23 cellular contexts compared by ENCODE assay signal in the genomic region with DNA sequence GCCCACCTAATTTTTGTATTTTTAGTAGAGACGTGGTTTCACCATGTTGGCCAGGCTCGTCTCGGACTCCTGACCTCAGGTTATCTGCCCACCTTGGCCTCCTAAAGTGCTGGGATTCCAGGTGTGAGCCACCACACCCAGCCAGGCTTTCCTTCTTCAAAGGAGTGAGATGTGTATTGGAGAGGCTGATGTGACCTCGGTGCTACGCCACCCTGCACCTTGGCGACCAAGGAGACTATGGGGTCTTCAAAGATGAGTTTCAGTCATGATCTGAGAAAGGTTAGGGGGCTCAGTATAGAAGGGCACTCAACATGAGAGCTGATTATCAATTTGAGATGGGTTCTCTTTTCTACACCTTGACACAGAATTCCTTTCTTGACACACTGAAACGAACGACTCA.
DNase-seq lines count a peak whose midpoint lies in the region; ATAC-seq and TF ChIP-seq lines count a peak whose summit lies in the region.
"Had no signal": no experiment of that assay in that cellular context is flagged by ENCODE, and none has a peak within 500 bp of the region (broad histone marks: within the 10 kb centered on the region; RNA-seq: fewer than 3 reads in every experiment).

No MANE protein-coding gene starts in this region.

- H3K9ac ChIP-seq in mesendoderm (ENCODE audit: low read length): no peak overlapping the region
- H3K9ac ChIP-seq: BLaER1 treated with 17β-estradiol and CSF1 and Interleukin-3, amounts not matched to agents 10 nM and 100 nM had no signal

- DNase-seq in heart right ventricle: no peak
- no peak for DNase-seq in Right ventricle myocardium inferior (ENCODE audit: missing footprints)
- DNase-seq in right cardiac atrium: no peak
- no peak for DNase-seq in cardiac septum (ENCODE audit: low spot score)
- DNase-seq in mesendoderm: peak; percentile 28
- DNase-seq in glomerular visceral epithelial cell (ENCODE audit: extremely low spot score): no peak
- DNase-seq: 8988T; ACHN; AML-193; BE2C; CD4-positive, alpha-beta T cell; CD8-positive, alpha-beta memory T cell; DMS 273 treated with DMSO at 0.1 percent for 48 hours; DMS79; EL; GDM1; GOT3; HFFc6 had no signal

- H3K36me3 ChIP-seq in heart right ventricle (no peaks in the 10 kb centered on the region), mesendoderm (ENCODE audit: control insufficient read depth, insufficient read depth, low read length) (no peaks in the 10 kb centered on the region)
- H3K36me3 ChIP-seq: BE2C, HAP-1 had no signal

- H3K4me3 ChIP-seq in heart right ventricle: no peak overlapping the region
- no peak overlapping the region for H3K4me3 ChIP-seq in right cardiac atrium (ENCODE audit: low read length)
- H3K4me3 ChIP-seq in mesendoderm (ENCODE audit: low read length): no peak overlapping the region
- H3K4me3 ChIP-seq: A549; BLaER1 treated with 17β-estradiol and CSF1 and Interleukin-3, amounts not matched to agents 10 nM and 100 nM; GM12878; HAP-1 had no signal

- no peak overlapping the region for H3K23ac ChIP-seq in mesendoderm (ENCODE audit: low read length)

- no peak overlapping the region for H4K5ac ChIP-seq in mesendoderm (ENCODE audit: low read length)

- H3K27ac ChIP-seq in heart right ventricle (peak overlapping the region in 8 of 10 donors; percentile 26 to 76 (median 62)), right cardiac atrium (ENCODE audit: low read length) (peak overlapping the region; percentile 95), mesendoderm (ENCODE audit: low read depth, low read length) (no peak overlapping the region)
- H3K27ac ChIP-seq: A549; BLaER1 treated with 17β-estradiol and CSF1 and Interleukin-3, amounts not matched to agents 10 nM and 100 nM had no signal

- H4K8ac ChIP-seq in mesendoderm (ENCODE audit: low read depth, low read length): no peak overlapping the region

- H3K27me3 ChIP-seq in heart right ventricle (no peaks in the 10 kb centered on the region), right cardiac atrium (ENCODE audit: control insufficient read depth, insufficient read depth) (no peaks in the 10 kb centered on the region), mesendoderm (ENCODE audit: insufficient read depth, low read length, poor library complexity) (no peaks in the 10 kb centered on the region)
- H3K27me3 ChIP-seq: BE2C; BLaER1 treated with 17β-estradiol and CSF1 and Interleukin-3, amounts not matched to agents 10 nM and 100 nM had no signal

- TF ChIP-seq CTCF in heart right ventricle (IDR thresholded peaks at IDR 0.05): no peak

- H3K9me3 ChIP-seq in heart right ventricle (no peaks in the 10 kb centered on the region), right cardiac atrium (ENCODE audit: control insufficient read depth, low read length) (no peaks in the 10 kb centered on the region)
- H3K9me3 ChIP-seq: A549; BE2C; BLaER1 treated with 17β-estradiol and CSF1 and Interleukin-3, amounts not matched to agents 10 nM and 100 nM; HAP-1 had no signal

- H2BK15ac ChIP-seq in mesendoderm (replicated peaks; ENCODE audit: low read depth): no peak overlapping the region

- no peak overlapping the region for H3K4ac ChIP-seq in mesendoderm (ENCODE audit: low read depth, low read length)

- H3K56ac ChIP-seq in mesendoderm (ENCODE audit: low read length): no peak overlapping the region

- no peak overlapping the region for H2BK120ac ChIP-seq in mesendoderm (ENCODE audit: low read depth, low read length)

- no peak overlapping the region for H3K4me2 ChIP-seq in mesendoderm (ENCODE audit: low read length)
- H3K4me2 ChIP-seq: A549 had no signal

- H3K79me2 ChIP-seq in mesendoderm (ENCODE audit: control insufficient read depth, insufficient read depth, low read length): no peaks in the 10 kb centered on the region

- no peak overlapping the region for H2AK5ac ChIP-seq in mesendoderm (ENCODE audit: low read length)

- no peak overlapping the region for H3K18ac ChIP-seq in mesendoderm (ENCODE audit: low read length)

- H3K79me1 ChIP-seq in mesendoderm (ENCODE audit: low read length): no peaks in the 10 kb centered on the region

- intact Hi-C loops in heart right ventricle (cut with DNase I): no loop called here
- intact Hi-C loops in Right ventricle myocardium inferior (cut with DNase I): no loop called here
- intact Hi-C loops in right cardiac atrium (cut with DNase I): no loop called here
- intact Hi-C loops in cardiac septum (cut with DNase I): loop anchor here (5.0 kb wide), 1 partner anchor 70 kb away; no protein-coding TSS in a partner anchor

- no peak overlapping the region for H2BK5ac ChIP-seq in mesendoderm (ENCODE audit: low read length)

- peaks cover 0 to 69% (median 25%) of the 10 kb centered on the region in 9 donors for H3K4me1 ChIP-seq in heart right ventricle
- H3K4me1 ChIP-seq in right cardiac atrium (ENCODE audit: control insufficient read depth, insufficient read depth, low read length): no peaks in the 10 kb centered on the region
- no peaks in the 10 kb centered on the region for H3K4me1 ChIP-seq in mesendoderm (ENCODE audit: control insufficient read depth, low read depth, low read length)
- H3K4me1 ChIP-seq: A549, BE2C, HAP-1 had no signal

- peak in 1 of 8 donors; percentile 50 for ATAC-seq in heart right ventricle
- no peak for ATAC-seq in Right ventricle myocardium inferior
- ATAC-seq in right cardiac atrium: no peak
- ATAC-seq in HG03108 (IDR thresholded peaks at IDR 0.05; ENCODE audit: unreplicated experiment): no peak
- ATAC-seq: A549, GM12878 had no signal

- WGBS in heart right ventricle, 2 donors: 86 to 89% methylated on average over 8 of the region's 8 CpGs
- WGBS in right cardiac atrium: 77% methylated on average over 8 of the region's 8 CpGs
- WGBS in mesendoderm (ENCODE audit: extremely low coverage, insufficient coverage, low lambda C conversion rate): no CpG with 5 or more reads among the region's 8 CpGs
